10 cellular contexts compared by ENCODE assay signal in genomic region chr2:156340377-156340776, GRCh38. TPM values are rescaled to one million over a fixed set of nuclear protein-coding genes. Genes with fewer than 3 reads are reported as not detected.
DNase-seq lines count a peak whose midpoint lies in the region; ATAC-seq and TF ChIP-seq lines count a peak whose summit lies in the region.
"Had no signal": no experiment of that assay in that cellular context is flagged by ENCODE, and none has a peak within 500 bp of the region (broad histone marks: within the 10 kb centered on the region; RNA-seq: fewer than 3 reads in every experiment).

No MANE protein-coding gene starts in this region.

- H3K9me3 ChIP-seq in SK-N-SH (no peaks in the 10 kb centered on the region), SK-N-MC (ENCODE audit: low read depth, low read length) (no peaks in the 10 kb centered on the region), subcutaneous abdominal adipose tissue (ENCODE audit: control insufficient read depth in 5 of 5, low read length in 5 of 5) (no peaks in the 10 kb centered on the region)

- no peak overlapping the region for H2AFZ ChIP-seq in SK-N-SH (ENCODE audit: low read depth)

- 43% methylated on average over 1 of the region's 1 CpG for WGBS in SK-N-SH (ENCODE audit: low lambda C conversion rate)

- CTCF ChIA-PET in SK-N-SH (lab: Yijun Ruan, JAX): interaction anchor here (0.6 to 1.9 kb wide), 3 partner anchors 246 to 1472 kb away, joined by 3 to 8 read pairs (median 3); no protein-coding TSS in a partner anchor

- H3F3A ChIP-seq in SK-N-SH (replicated peaks; ENCODE audit: insufficient read depth): peaks cover 25% of the 10 kb centered on the region

- H3K4me3 ChIP-seq in SK-N-SH (ENCODE audit: low read depth in 2 of 2, low read length in 1 of 2) (no peak overlapping the region), SK-N-MC (no peak overlapping the region), fibroblast of the aortic adventitia (ENCODE audit: low read depth, low read length) (no peak overlapping the region), subcutaneous abdominal adipose tissue (ENCODE audit: low read depth in 1 of 5, low read length in 5 of 5) (no peak overlapping the region)

- no peaks in the 10 kb centered on the region for H3K79me2 ChIP-seq in SK-N-SH (ENCODE audit: insufficient read depth)

- no peaks in the 10 kb centered on the region for H4K20me1 ChIP-seq in SK-N-SH (ENCODE audit: insufficient read depth)

- H3K4me1 ChIP-seq in SK-N-SH (ENCODE audit: control insufficient read depth in 1 of 2, insufficient read depth in 2 of 2, low read depth in 1 of 2, low read length in 1 of 2) (peaks cover 9 to 10% of the 10 kb centered on the region in 2 experiments; a peak in 3 of 4 replicates), subcutaneous abdominal adipose tissue (ENCODE audit: control insufficient read depth in 5 of 5, insufficient read depth in 5 of 5, low read length in 5 of 5) (peaks cover 3 to 23% (median 11%) of the 10 kb centered on the region in 5 donors)

- TF ChIP-seq RAD21 in SK-N-SH (IDR thresholded peaks at IDR 0.05; ENCODE audit: low read length): no peak

- no peak for TF ChIP-seq EP300 in SK-N-SH (IDR thresholded peaks at IDR 0.05; ENCODE audit: borderline replicate concordance in 1 of 2, low read depth in 1 of 2, low read length in 1 of 2)

- no peak overlapping the region for H3K9ac ChIP-seq in SK-N-SH
- H3K9ac ChIP-seq in SK-N-MC (ENCODE audit: insufficient read length): no peak overlapping the region
- H3K9ac ChIP-seq in subcutaneous abdominal adipose tissue (ENCODE audit: low read length in 5 of 5): no peak overlapping the region

- DNase-seq in SK-N-SH (no peak), SK-N-MC (ENCODE audit: low read depth, low spot score) (no peak), fibroblast of the aortic adventitia (ENCODE audit: low read depth) (peak; percentile 24), iPS-NIHi7 (ENCODE audit: extremely low spot score) (no peak), NCI-H187 treated with DMSO at 0.1 percent for 48 hours (lab: John Stamatoyannopoulos, UW) (no peak)
- DNase-seq: foreskin melanocyte, NCI-H2107 had no signal

- H3K9me2 ChIP-seq in SK-N-SH: no peaks in the 10 kb centered on the region

- no peak for TF ChIP-seq CTCF in SK-N-SH (IDR thresholded peaks at IDR 0.05)
- TF ChIP-seq CTCF in fibroblast of the aortic adventitia (IDR thresholded peaks at IDR 0.05; ENCODE audit: insufficient read depth, low read length): no peak

- peak overlapping the region; percentile 94; the same call in 1 of the 2 replicates for H3K4me2 ChIP-seq in SK-N-SH

- peak overlapping the region in 1 of 2 experiments; percentile 8; a peak in 1 of 4 replicates for H3K27ac ChIP-seq in SK-N-SH (ENCODE audit: low read depth in 2 of 2, low read length in 1 of 2)
- peak overlapping the region; percentile 95; the same call in 1 of the 2 replicates for H3K27ac ChIP-seq in SK-N-MC
- peak overlapping the region; percentile 99 for H3K27ac ChIP-seq in subcutaneous abdominal adipose tissue (ENCODE audit: low read depth, low read length)

- H3K27me3 ChIP-seq in SK-N-SH (ENCODE audit: insufficient read depth) (no peaks in the 10 kb centered on the region), subcutaneous abdominal adipose tissue (ENCODE audit: control insufficient read depth in 5 of 5, insufficient read depth in 4 of 5, low read length in 5 of 5) (no peaks in the 10 kb centered on the region)

- POLR2A ChIA-PET in SK-N-SH (lab: Yijun Ruan, JAX): no interaction called here

- no peak for ATAC-seq in SK-N-SH treated with all-trans-retinoic acid at 6 μM for 48 hours
- no peak for ATAC-seq in HG02759 (IDR thresholded peaks at IDR 0.05; ENCODE audit: unreplicated experiment)

- peaks cover 0 to 3% of the 10 kb centered on the region in 2 experiments for H3K36me3 ChIP-seq in SK-N-SH (replicated peaks in 1 of 2; ENCODE audit: control insufficient read depth in 1 of 2, insufficient read depth in 2 of 2, low read length in 1 of 2)
- no peaks in the 10 kb centered on the region for H3K36me3 ChIP-seq in SK-N-MC (ENCODE audit: insufficient read depth, low read length)
- no peaks in the 10 kb centered on the region for H3K36me3 ChIP-seq in subcutaneous abdominal adipose tissue (ENCODE audit: control insufficient read depth in 5 of 5, insufficient read depth in 5 of 5, low read length in 5 of 5)

TF ChIP-seq in SK-N-SH, 30 proteins besides CTCF, POLR2A, EP300 and RAD21 (continues in another document):
- TF ChIP-seq MAX (IDR thresholded peaks at IDR 0.05; ENCODE audit: low read depth): no peak
- no peak for TF ChIP-seq REST (IDR thresholded peaks at IDR 0.05; ENCODE audit: low read depth, low read length)
- TF ChIP-seq SIN3A (IDR thresholded peaks at IDR 0.05; ENCODE audit: borderline replicate concordance, low read depth, low read length): no peak
- no peak for TF ChIP-seq NRF1 (IDR thresholded peaks at IDR 0.05; ENCODE audit: low read depth, low read length)
- no peak for TF ChIP-seq ELF1 (IDR thresholded peaks at IDR 0.05)
- TF ChIP-seq EZH2phosphoT487 (IDR thresholded peaks at IDR 0.05; ENCODE audit: borderline replicate concordance, low read depth): no peak
- no peak for TF ChIP-seq YY1 (IDR thresholded peaks at IDR 0.05; ENCODE audit: low read depth)
- no peak for TF ChIP-seq RFX5 (IDR thresholded peaks at IDR 0.05; ENCODE audit: low read length)

TF ChIP-seq in SK-N-SH treated with all-trans-retinoic acid at 6 μM for 48 hours, 23 proteins besides CTCF, POLR2A, EP300 and RAD21:
- TF ChIP-seq TCF4 (CRISPR knock-in tag; IDR thresholded peaks at IDR 0.05; ENCODE audit: borderline replicate concordance) (no peak), BACH2 (CRISPR knock-in tag; IDR thresholded peaks at IDR 0.05; ENCODE audit: borderline replicate concordance) (no peak), CSDC2 (CRISPR knock-in tag; IDR thresholded peaks at IDR 0.05) (no peak), ARNTL (CRISPR knock-in tag; IDR thresholded peaks at IDR 0.05; ENCODE audit: borderline replicate concordance, low read depth) (no peak), ZNF70 (CRISPR knock-in tag; IDR thresholded peaks at IDR 0.05) (no peak), CREB5 (CRISPR knock-in tag; IDR thresholded peaks at IDR 0.05; ENCODE audit: low read depth) (no peak), RARB (CRISPR knock-in tag; IDR thresholded peaks at IDR 0.05) (no peak), ISL1 (CRISPR knock-in tag; IDR thresholded peaks at IDR 0.05) (no peak), ZC3H10 (CRISPR knock-in tag; IDR thresholded peaks at IDR 0.05) (no peak), SNAI2 (CRISPR knock-in tag; IDR thresholded peaks at IDR 0.05) (no peak)

RNA-seq across cellular contexts. Expression of gene NR4A2, which starts 7.9 kb away (rescaled TPM):
- polyA plus RNA-seq in SK-N-SH (2012; rRNA removed): 13.9 and 16.2 TPM in 2 replicates
- polyA plus RNA-seq in SK-N-SH (2012; cell fraction: cytosol; rRNA removed): 4.2 and 9.1 TPM in 2 replicates
- polyA plus RNA-seq in SK-N-SH (2012; cell fraction: nucleus; rRNA removed): 56.6 and 90.7 TPM in 2 replicates
- 0.41 and 0.81 TPM in 2 replicates for total RNA-seq in fibroblast of the aortic adventitia (ENCODE audit: low replicate concordance)
